Comparison of ENCODE assay signal across 14 cellular contexts in genomic region chr7:36514289-36515243, GRCh38.
A peak's percentile ranks its signal among the peaks of the same experiment; 100 is the strongest.
DNase-seq lines count a peak whose midpoint lies in the region; ATAC-seq and TF ChIP-seq lines count a peak whose summit lies in the region.
"Had no signal": no experiment of that assay in that cellular context is flagged by ENCODE, and none has a peak within 500 bp of the region (broad histone marks: within the 10 kb centered on the region; RNA-seq: fewer than 3 reads in every experiment).

No MANE protein-coding gene starts in this region.

- no peak for ATAC-seq in GM18870 (IDR thresholded peaks at IDR 0.05; ENCODE audit: unreplicated experiment)
- ATAC-seq in HG03565 (IDR thresholded peaks at IDR 0.05; ENCODE audit: unreplicated experiment), result no peak
- ATAC-seq: right cardiac atrium had no signal

- H3K27ac ChIP-seq in caudate nucleus (ENCODE audit: low read depth, low read length), result peak overlapping the region; percentile 31
- H3K27ac ChIP-seq: SJSA1 had no signal

- no peak for TF ChIP-seq CTCF in NB4 (IDR thresholded peaks at IDR 0.05; ENCODE audit: low read depth, low read length)

- H3K4me3 ChIP-seq in NB4 (ENCODE audit: low read depth, low read length), result no peak overlapping the region
- H3K4me3 ChIP-seq: HAP-1, SJSA1 had no signal

- DNase-seq in Ammon's horn (ENCODE audit: low spot score) (peak; percentile 85), NB4 (ENCODE audit: low read depth) (peak; percentile 27), caudate nucleus (lab: John Stamatoyannopoulos, UW) (peak in 47 of 61 donors; percentile 6 to 85 (median 50)), mesenteric fat pad (ENCODE audit: low spot score) (peak; percentile 26), NCI-H2029 (lab: John Stamatoyannopoulos, UW) (no peak), cortex of kidney (lab: John Stamatoyannopoulos, UW) (no peak)
- DNase-seq: activated T-cell treated with anti-CD3 and anti-CD28 coated beads, Interleukin-2, amount 50 U/mL, for 72 hours; AML-193; right cardiac atrium; stimulated activated CD4-positive, alpha-beta T cell treated with anti-CD3 and anti-CD28 coated beads, Interleukin-4, amount 100 ng/mL, for 4 hours had no signal

- TF ChIP-seq POLR2A in NB4 (IDR thresholded peaks at IDR 0.05; ENCODE audit: extremely low read depth, insufficient read length), result no peak

Comparison
In these comparisons a context has a peak if more than half of its experiments do, and no peak if none do; other contexts are left out.
1. DNase-seq: peak in Ammon's horn (single experiment), NB4 (single experiment), caudate nucleus (47 of 61) and mesenteric fat pad (single experiment); none in NCI-H2029 (single experiment) and cortex of kidney (single experiment).